ENCODE assay signal across 9 cellular contexts in genomic region chr9:112249277-112249676, GRCh38.
DNase-seq lines count a peak whose midpoint lies in the region; ATAC-seq and TF ChIP-seq lines count a peak whose summit lies in the region.
"Had no signal": no experiment of that assay in that cellular context is flagged by ENCODE, and none has a peak within 500 bp of the region (broad histone marks: within the 10 kb centered on the region; RNA-seq: fewer than 3 reads in every experiment).

No MANE protein-coding gene starts in this region.

- H3K18ac ChIP-seq in neuronal stem cell (ENCODE audit: low read length), result no peak overlapping the region

- no peaks in the 10 kb centered on the region for H3K27me3 ChIP-seq in neuronal stem cell (ENCODE audit: control insufficient read depth in 3 of 3, insufficient read depth in 3 of 3, low read depth in 1 of 3, low read length in 3 of 3)
- H3K27me3 ChIP-seq: BLaER1 treated with 17β-estradiol and CSF1 and Interleukin-3, amounts not matched to agents 10 nM and 100 nM had no signal

- H3K79me1 ChIP-seq in neuronal stem cell (ENCODE audit: low read depth, low read length), result no peaks in the 10 kb centered on the region

- H4K8ac ChIP-seq in neuronal stem cell (ENCODE audit: low read depth, low read length), result no peak overlapping the region

- WGBS in neuronal stem cell (ENCODE audit: extremely low coverage in 2 of 2, insufficient read length in 2 of 2, insufficient replicate concordance in 1 of 2), 2 donors, result no CpG with 5 or more reads among the region's 1 CpG

- H2BK12ac ChIP-seq in neuronal stem cell (ENCODE audit: low read length), result no peak overlapping the region

- H3K4ac ChIP-seq in neuronal stem cell (ENCODE audit: low read length), result no peak overlapping the region

- H3K4me3 ChIP-seq in neuronal stem cell (ENCODE audit: low read length in 2 of 2), result no peak overlapping the region
- H3K4me3 ChIP-seq: BLaER1 treated with 17β-estradiol and CSF1 and Interleukin-3, amounts not matched to agents 10 nM and 100 nM had no signal

- ATAC-seq in activated naive CD4-positive, alpha-beta T cell treated with anti-CD3 and anti-CD28 coated beads, Interleukin-2, amount 50 U/mL, for 72 hours, result peak; percentile 92
- peak; percentile 55 for ATAC-seq in HG03097 (IDR thresholded peaks at IDR 0.05; ENCODE audit: low FRiP score, unreplicated experiment)

- no peak overlapping the region for H2AK5ac ChIP-seq in neuronal stem cell (ENCODE audit: low read depth, low read length)

- no peak overlapping the region for H3K14ac ChIP-seq in neuronal stem cell (ENCODE audit: low read length)

- no peak for TF ChIP-seq CTCF in type B pancreatic cell (conservative IDR thresholded peaks at IDR 0.05)

- peak overlapping the region; percentile 41 to 72 for H3K27ac Mint-ChIP-seq in activated naive CD4-positive, alpha-beta T cell treated with anti-CD3 and anti-CD28 coated beads, Interleukin-2, amount 50 U/mL, for 72 hours
- H3K27ac Mint-ChIP-seq in activated naive CD8-positive, alpha-beta T cell treated with anti-CD3 and anti-CD28 coated beads for 36 hours, result peak overlapping the region; percentile 52
- peak overlapping the region; percentile 73 for H3K27ac Mint-ChIP-seq in stimulated activated naive CD8-positive, alpha-beta T cell treated with anti-CD3 and anti-CD28 coated beads, Interleukin-15, Interleukin-2, amounts not matched to agents 100 ng/mL and 50 ng/mL, for 24 hours
- H3K27ac Mint-ChIP-seq in type B pancreatic cell, result no peak overlapping the region

- H3K36me3 ChIP-seq in neuronal stem cell (replicated peaks in 1 of 2; ENCODE audit: control insufficient read depth in 2 of 2, insufficient read depth in 2 of 2, low read length in 2 of 2), result peaks cover 2 to 42% of the 10 kb centered on the region in 2 donors

- H2BK5ac ChIP-seq in neuronal stem cell (ENCODE audit: low read length), result no peak overlapping the region

- no peak overlapping the region for H3K9ac ChIP-seq in neuronal stem cell (ENCODE audit: low read depth, low read length, poor library complexity)
- H3K9ac ChIP-seq: BLaER1 treated with 17β-estradiol and CSF1 and Interleukin-3, amounts not matched to agents 10 nM and 100 nM had no signal

- H3K4me2 ChIP-seq in neuronal stem cell (ENCODE audit: insufficient read depth, low read length, poor library complexity, severe bottlenecking), result no peak overlapping the region
- H3K4me2 ChIP-seq: BLaER1 treated with 17β-estradiol and CSF1 and Interleukin-3, amounts not matched to agents 10 nM and 100 nM had no signal

- no peak for DNase-seq in activated naive CD4-positive, alpha-beta T cell treated with anti-CD3 and anti-CD28 coated beads, Interleukin-2, amount 50 U/mL, for 72 hours (ENCODE audit: low spot score in 2 of 2)
- no peak for DNase-seq in activated naive CD4-positive, alpha-beta T cell treated with Interleukin-2 at 50 U/mL for 16 hours
- no peak for DNase-seq in activated naive CD8-positive, alpha-beta T cell treated with anti-CD3 and anti-CD28 coated beads for 36 hours
- DNase-seq in type B pancreatic cell (ENCODE audit: extremely low spot score, unreplicated experiment), result no peak
- DNase-seq in neuronal stem cell (ENCODE audit: low spot score), result no peak
- DNase-seq in amygdala (lab: John Stamatoyannopoulos, UW), result no peak

- H3K27ac ChIP-seq in neuronal stem cell (replicated peaks; ENCODE audit: low read length), result no peak overlapping the region
- H3K27ac ChIP-seq: BLaER1 treated with 17β-estradiol and CSF1 and Interleukin-3, amounts not matched to agents 10 nM and 100 nM had no signal

- no peak overlapping the region for H2BK120ac ChIP-seq in neuronal stem cell (ENCODE audit: low read depth, low read length)

- no peak overlapping the region for H2AFZ ChIP-seq in neuronal stem cell (ENCODE audit: low read length)

- H2BK15ac ChIP-seq in neuronal stem cell (ENCODE audit: low read length), result no peak overlapping the region

- H3K9me3 Mint-ChIP-seq in activated naive CD4-positive, alpha-beta T cell treated with anti-CD3 and anti-CD28 coated beads, Interleukin-2, amount 50 U/mL, for 72 hours, result no peaks in the 10 kb centered on the region
- H3K9me3 Mint-ChIP-seq in activated naive CD8-positive, alpha-beta T cell treated with anti-CD3 and anti-CD28 coated beads for 36 hours, result no peaks in the 10 kb centered on the region
- no peaks in the 10 kb centered on the region for H3K9me3 Mint-ChIP-seq in stimulated activated naive CD8-positive, alpha-beta T cell treated with anti-CD3 and anti-CD28 coated beads, Interleukin-15, Interleukin-2, amounts not matched to agents 100 ng/mL and 50 ng/mL, for 24 hours
- no peaks in the 10 kb centered on the region for H3K9me3 Mint-ChIP-seq in type B pancreatic cell

- H3K27me3 Mint-ChIP-seq in activated naive CD8-positive, alpha-beta T cell treated with anti-CD3 and anti-CD28 coated beads for 36 hours, result no peaks in the 10 kb centered on the region
- H3K27me3 Mint-ChIP-seq in stimulated activated naive CD8-positive, alpha-beta T cell treated with anti-CD3 and anti-CD28 coated beads, Interleukin-15, Interleukin-2, amounts not matched to agents 100 ng/mL and 50 ng/mL, for 24 hours, result no peaks in the 10 kb centered on the region
- H3K27me3 Mint-ChIP-seq in type B pancreatic cell, result no peaks in the 10 kb centered on the region

- no peaks in the 10 kb centered on the region for H3K4me1 ChIP-seq in neuronal stem cell (ENCODE audit: control insufficient read depth in 2 of 2, insufficient read depth in 1 of 2, low read depth in 1 of 2, low read length in 2 of 2)
- H3K4me1 ChIP-seq: BLaER1 treated with 17β-estradiol and CSF1 and Interleukin-3, amounts not matched to agents 10 nM and 100 nM had no signal

- no peak overlapping the region for H3K4me3 Mint-ChIP-seq in activated naive CD8-positive, alpha-beta T cell treated with anti-CD3 and anti-CD28 coated beads for 36 hours
- no peak overlapping the region for H3K4me3 Mint-ChIP-seq in stimulated activated naive CD8-positive, alpha-beta T cell treated with anti-CD3 and anti-CD28 coated beads, Interleukin-15, Interleukin-2, amounts not matched to agents 100 ng/mL and 50 ng/mL, for 24 hours
- H3K4me3 Mint-ChIP-seq in type B pancreatic cell, result no peak overlapping the region

- H3K9me3 ChIP-seq in neuronal stem cell (replicated peaks in 1 of 2; ENCODE audit: control insufficient read depth in 2 of 2, insufficient read depth in 1 of 2, low read depth in 1 of 2, low read length in 2 of 2), result no peaks in the 10 kb centered on the region

- H3K23ac ChIP-seq in neuronal stem cell (ENCODE audit: low read depth, low read length, poor library complexity), result no peak overlapping the region

- peaks cover 22% of the 10 kb centered on the region for H3K4me1 Mint-ChIP-seq in activated naive CD8-positive, alpha-beta T cell treated with anti-CD3 and anti-CD28 coated beads for 36 hours
- H3K4me1 Mint-ChIP-seq in stimulated activated naive CD8-positive, alpha-beta T cell treated with anti-CD3 and anti-CD28 coated beads, Interleukin-15, Interleukin-2, amounts not matched to agents 100 ng/mL and 50 ng/mL, for 24 hours (ENCODE audit: low read depth), result peaks cover 26% of the 10 kb centered on the region
- H3K4me1 Mint-ChIP-seq in type B pancreatic cell (ENCODE audit: unreplicated experiment), result no peaks in the 10 kb centered on the region

- H4K91ac ChIP-seq in neuronal stem cell (ENCODE audit: low read depth, low read length, poor library complexity), result no peak overlapping the region

- H3K36me3 Mint-ChIP-seq in activated naive CD4-positive, alpha-beta T cell treated with anti-CD3 and anti-CD28 coated beads, Interleukin-2, amount 50 U/mL, for 72 hours, result peaks cover 4 to 30% of the 10 kb centered on the region in 2 donors
- peaks cover 38% of the 10 kb centered on the region for H3K36me3 Mint-ChIP-seq in activated naive CD8-positive, alpha-beta T cell treated with anti-CD3 and anti-CD28 coated beads for 36 hours
- H3K36me3 Mint-ChIP-seq in stimulated activated naive CD8-positive, alpha-beta T cell treated with anti-CD3 and anti-CD28 coated beads, Interleukin-15, Interleukin-2, amounts not matched to agents 100 ng/mL and 50 ng/mL, for 24 hours (ENCODE audit: low read depth), result peaks cover 56% of the 10 kb centered on the region
- H3K36me3 Mint-ChIP-seq in type B pancreatic cell, result peaks cover 13% of the 10 kb centered on the region
